In the genomic region with DNA sequence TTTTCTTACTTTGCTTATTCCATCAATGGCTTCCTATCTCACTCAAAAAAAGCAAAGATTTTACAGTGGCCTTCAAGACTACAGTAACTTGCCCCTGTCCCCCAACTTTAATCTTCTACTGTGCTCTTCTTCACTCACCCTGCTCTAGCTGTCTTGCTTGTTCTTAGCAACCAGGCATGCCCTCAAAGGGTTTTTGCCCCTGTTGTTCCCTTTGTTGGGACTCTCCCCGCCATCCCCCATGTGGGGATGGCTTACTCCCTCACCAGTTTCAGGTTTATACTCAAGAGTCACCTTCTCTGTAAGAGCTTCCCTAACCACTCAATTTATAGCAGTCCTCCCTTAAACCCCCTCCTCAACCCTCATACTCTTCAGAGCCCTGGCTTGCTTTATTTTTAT, we compare ENCODE assay signal across 10 cellular contexts. TPM values are rescaled to one million over a fixed set of nuclear protein-coding genes. Genes with fewer than 3 reads are reported as not detected.
DNase-seq lines count a peak whose midpoint lies in the region; ATAC-seq lines count a peak whose summit lies in the region.
"Had no signal": no experiment of that assay in that cellular context is flagged by ENCODE, and none has a peak within 500 bp of the region (broad histone marks: within the 10 kb centered on the region; RNA-seq: fewer than 3 reads in every experiment).

No MANE protein-coding gene starts in this region.

- peak; percentile 34 for DNase-seq in stimulated activated CD4-positive, alpha-beta T cell treated with anti-CD3 and anti-CD28 coated beads, Interleukin-15, amount 100 ng/mL, for 24 hours
- no peak for DNase-seq in stimulated activated CD4-positive, alpha-beta T cell treated with anti-CD3 and anti-CD28 coated beads, Interleukin-4, amount 100 ng/mL, for 4 hours
- DNase-seq in activated CD4-positive, alpha-beta memory T cell treated with anti-CD3 and anti-CD28 coated beads for 36 hours, result peak; percentile 59
- DNase-seq in substantia nigra (lab: John Stamatoyannopoulos, UW), result no peak
- DNase-seq in ecto neural progenitor cell (ENCODE audit: low spot score), result no peak
- DNase-seq in NCI-H2227 treated with DMSO at 0.1 percent for 48 hours (lab: John Stamatoyannopoulos, UW), result no peak
- no peak for DNase-seq in amniotic stem cell (lab: John Stamatoyannopoulos, UW)
- DNase-seq: C1 segment of cervical spinal cord, left cardiac atrium had no signal

- peaks cover 82% of the 10 kb centered on the region for H3K4me1 Mint-ChIP-seq in activated CD4-positive, alpha-beta memory T cell treated with anti-CD3 and anti-CD28 coated beads for 36 hours (ENCODE audit: low read depth)

- POLR2A ChIA-PET in activated CD4-positive, alpha-beta memory T cell treated with anti-CD3 and anti-CD28 coated beads for 36 hours (lab: Charles Lee), result interaction anchor here (0.9 to 1.6 kb wide), 2 partner anchors 10 to 20 kb away, joined by 5 to 7 read pairs; no protein-coding TSS in a partner anchor

- H3K27ac Mint-ChIP-seq in activated CD4-positive, alpha-beta memory T cell treated with anti-CD3 and anti-CD28 coated beads for 36 hours, result peak overlapping the region; percentile 83

- peak; percentile 23 for ATAC-seq in HG02852 (IDR thresholded peaks at IDR 0.05; ENCODE audit: unreplicated experiment)
- ATAC-seq: left cardiac atrium had no signal

- peak overlapping the region; percentile 60 for H3K27ac ChIP-seq in substantia nigra (ENCODE audit: low read depth, low read length, poor library complexity, severe bottlenecking)

- no peaks in the 10 kb centered on the region for H3K27me3 Mint-ChIP-seq in activated CD4-positive, alpha-beta memory T cell treated with anti-CD3 and anti-CD28 coated beads for 36 hours

- CTCF ChIA-PET in activated CD4-positive, alpha-beta memory T cell treated with anti-CD3 and anti-CD28 coated beads for 36 hours (lab: Charles Lee), result interaction anchor here (0.9 kb wide), 1 partner anchor 25 kb away, joined by 3 read pairs; no protein-coding TSS in a partner anchor

- H3K4me3 Mint-ChIP-seq in activated CD4-positive, alpha-beta memory T cell treated with anti-CD3 and anti-CD28 coated beads for 36 hours, result peak overlapping the region; percentile 11

- H3K9me3 Mint-ChIP-seq in activated CD4-positive, alpha-beta memory T cell treated with anti-CD3 and anti-CD28 coated beads for 36 hours, result no peaks in the 10 kb centered on the region

- intact Hi-C loops in activated CD4-positive, alpha-beta memory T cell treated with anti-CD3 and anti-CD28 coated beads for 36 hours (cut with micrococcal nuclease), result loop anchor here (1.0 to 10.0 kb wide), 4 partner anchors 19 to 1007 kb away; a partner anchor contains a TSS

- H3K36me3 Mint-ChIP-seq in activated CD4-positive, alpha-beta memory T cell treated with anti-CD3 and anti-CD28 coated beads for 36 hours, result peaks cover 5% of the 10 kb centered on the region

RNA-seq across cellular contexts. Expression of a gene that starts 5.4 kb away (rescaled TPM):
- total RNA-seq in activated CD4-positive, alpha-beta memory T cell treated with anti-CD3 and anti-CD28 coated beads for 36 hours, result 10 to 100 TPM; 12.2 to 12.5 TPM

RNA-seq across cellular contexts. Expression of a gene that starts 19.5 kb away (rescaled TPM):
- 100 to 1,000 TPM in 1 of 2 experiments, 10 to 100 TPM in 1; 99.4 to 101 TPM for total RNA-seq in activated CD4-positive, alpha-beta memory T cell treated with anti-CD3 and anti-CD28 coated beads for 36 hours

Comparison
In these comparisons a context has a peak if more than half of its experiments do, and no peak if none do; other contexts are left out.
1. DNase-seq: peak in stimulated activated CD4-positive, alpha-beta T cell treated with anti-CD3 and anti-CD28 coated beads, Interleukin-15, amount 100 ng/mL, for 24 hours (single experiment) and activated CD4-positive, alpha-beta memory T cell treated with anti-CD3 and anti-CD28 coated beads for 36 hours (single experiment); none in stimulated activated CD4-positive, alpha-beta T cell treated with anti-CD3 and anti-CD28 coated beads, Interleukin-4, amount 100 ng/mL, for 4 hours (0 of 2), substantia nigra (0 of 49), ecto neural progenitor cell (single experiment), NCI-H2227 treated with DMSO at 0.1 percent for 48 hours (single experiment) and amniotic stem cell (single experiment).